Comparison of ENCODE assay signal across 17 cellular contexts in genomic region chr5:32936329-32936728, GRCh38.
DNase-seq lines count a peak whose midpoint lies in the region; ATAC-seq and TF ChIP-seq lines count a peak whose summit lies in the region.
"Had no signal": no experiment of that assay in that cellular context is flagged by ENCODE, and none has a peak within 500 bp of the region (broad histone marks: within the 10 kb centered on the region; RNA-seq: fewer than 3 reads in every experiment).

No MANE protein-coding gene starts in this region.

- H3K4me1 Mint-ChIP-seq in activated CD4-positive, alpha-beta T cell treated with anti-CD3 and anti-CD28 coated beads, Interleukin-2, amount 10 ng/mL, durations not matched to agents 24 days and 14 days = no peaks in the 10 kb centered on the region
- H3K4me1 Mint-ChIP-seq: CD14-positive monocyte; CD4-positive, alpha-beta memory T cell had no signal

- H3K36me3 Mint-ChIP-seq in activated CD4-positive, alpha-beta T cell treated with anti-CD3 and anti-CD28 coated beads, Interleukin-2, amount 10 ng/mL, durations not matched to agents 24 days and 14 days (ENCODE audit: low read depth) = no peaks in the 10 kb centered on the region
- H3K36me3 Mint-ChIP-seq: CD14-positive monocyte; CD4-positive, alpha-beta memory T cell had no signal

- H3K27ac ChIP-seq in gastrocnemius medialis = no peak overlapping the region
- H3K27ac ChIP-seq: 22Rv1, BLaER1, GM23248 had no signal

- peaks cover 5% of the 10 kb centered on the region for H3K9me3 Mint-ChIP-seq in activated CD4-positive, alpha-beta T cell treated with anti-CD3 and anti-CD28 coated beads, Interleukin-2, amount 10 ng/mL, durations not matched to agents 24 days and 14 days

- no peak for TF ChIP-seq CTCF in gastrocnemius medialis (IDR thresholded peaks at IDR 0.05 in 4 of 5, conservative IDR thresholded peaks at IDR 0.05 in 1 of 5)

- no peak for TF ChIP-seq POLR2A in gastrocnemius medialis (IDR thresholded peaks at IDR 0.05)

- H3K36me3 ChIP-seq in gastrocnemius medialis = no peaks in the 10 kb centered on the region
- H3K36me3 ChIP-seq: BLaER1, HAP-1 had no signal

- in situ Hi-C loops in gastrocnemius medialis (cut with MboI; ENCODE audit: low sequenced_read_pairs in 4 of 4) = no loop called here

- H3K4me3 Mint-ChIP-seq in activated CD4-positive, alpha-beta T cell treated with anti-CD3 and anti-CD28 coated beads, Interleukin-2, amount 10 ng/mL, durations not matched to agents 24 days and 14 days = no peak overlapping the region
- H3K4me3 Mint-ChIP-seq: CD14-positive monocyte; CD4-positive, alpha-beta memory T cell had no signal

- H3K4me1 ChIP-seq in gastrocnemius medialis = no peaks in the 10 kb centered on the region
- H3K4me1 ChIP-seq: BLaER1, HAP-1 had no signal

- H3K27ac Mint-ChIP-seq in activated CD4-positive, alpha-beta T cell treated with anti-CD3 and anti-CD28 coated beads, Interleukin-2, amount 10 ng/mL, durations not matched to agents 24 days and 14 days = no peak overlapping the region
- H3K27ac Mint-ChIP-seq: CD14-positive monocyte; CD4-positive, alpha-beta memory T cell had no signal

- no peak overlapping the region for H3K4me3 ChIP-seq in gastrocnemius medialis
- H3K4me3 ChIP-seq: BLaER1, GM23248, HAP-1, K562 had no signal

- H3K27me3 ChIP-seq in gastrocnemius medialis = no peaks in the 10 kb centered on the region
- H3K27me3 ChIP-seq: BLaER1 had no signal

- no peak for ATAC-seq in gastrocnemius medialis
- ATAC-seq: K562 had no signal

- H3K27me3 Mint-ChIP-seq in activated CD4-positive, alpha-beta T cell treated with anti-CD3 and anti-CD28 coated beads, Interleukin-2, amount 10 ng/mL, durations not matched to agents 24 days and 14 days = no peaks in the 10 kb centered on the region
- H3K27me3 Mint-ChIP-seq: CD4-positive, alpha-beta memory T cell had no signal

- peak; percentile 45 for DNase-seq in NCI-H748 (lab: John Stamatoyannopoulos, UW; ENCODE audit: unreplicated experiment)
- no peak for DNase-seq in NCI-H748 treated with DMSO at 0.1 percent for 48 hours (lab: John Stamatoyannopoulos, UW)
- DNase-seq in M059J (ENCODE audit: low read depth) = peak; percentile 57
- peak; percentile 34 for DNase-seq in kidney glomerular epithelial cell (lab: John Stamatoyannopoulos, UW)
- DNase-seq in gastrocnemius medialis = no peak
- no peak for DNase-seq in activated CD4-positive, alpha-beta T cell treated with anti-CD3 and anti-CD28 coated beads, Interleukin-2, amount 10 ng/mL, durations not matched to agents 24 days and 14 days
- DNase-seq in NCI-H2107 treated with DMSO at 0.1 percent for 48 hours (lab: John Stamatoyannopoulos, UW; ENCODE audit: unreplicated experiment) = no peak
- DNase-seq: Calu3; CD4-positive, alpha-beta memory T cell; DMS53; DND-41; GM23248 had no signal

- intact Hi-C loops in gastrocnemius medialis (cut with DNase I; ENCODE audit: low total_unique reads) = no loop called here
- intact Hi-C loops in activated CD4-positive, alpha-beta T cell treated with anti-CD3 and anti-CD28 coated beads, Interleukin-2, amount 10 ng/mL, durations not matched to agents 24 days and 14 days (cut with micrococcal nuclease) = no loop called here

- H3K9me3 ChIP-seq in gastrocnemius medialis = no peaks in the 10 kb centered on the region
- H3K9me3 ChIP-seq: BLaER1, HAP-1 had no signal

Comparison
In these comparisons a context has a peak if more than half of its experiments do, and no peak if none do; other contexts are left out.
1. DNase-seq: peak in NCI-H748 (single experiment), M059J (single experiment) and kidney glomerular epithelial cell (single experiment); none in NCI-H748 treated with DMSO at 0.1 percent for 48 hours (single experiment), gastrocnemius medialis (0 of 2), activated CD4-positive, alpha-beta T cell treated with anti-CD3 and anti-CD28 coated beads, Interleukin-2, amount 10 ng/mL, durations not matched to agents 24 days and 14 days (single experiment) and NCI-H2107 treated with DMSO at 0.1 percent for 48 hours (single experiment).